ENCODE assay signal across 1 cellular context in genomic region chr16:70724146-70725023, GRCh38.
A peak's percentile ranks its signal among the peaks of the same experiment; 100 is the strongest.
TF ChIP-seq lines count a peak whose summit lies in the region.

No MANE protein-coding gene starts in this region.

TF ChIP-seq in HepG2, 621 proteins besides CTCF, POLR2A, EP300 and RAD21 (continued from another document and continues in another):
- TF ChIP-seq ZHX1 (CRISPR knock-in tag; IDR thresholded peaks at IDR 0.05; ENCODE audit: low read depth) (no peak), ZBTB10 (CRISPR knock-in tag; IDR thresholded peaks at IDR 0.05; ENCODE audit: borderline replicate concordance) (no peak), ZNF234 (CRISPR knock-in tag; conservative IDR thresholded peaks at IDR 0.05) (no peak), SPEN (CRISPR knock-in tag; IDR thresholded peaks at IDR 0.05; ENCODE audit: low read depth) (peak; percentile 46; the same call in 1 of the 2 replicates), ZNF101 (CRISPR knock-in tag; IDR thresholded peaks at IDR 0.05; ENCODE audit: borderline replicate concordance, low read depth) (0 out of 2 replicates have a peak, but pooled peaks have one; percentile 87), ZNF770 (CRISPR knock-in tag; IDR thresholded peaks at IDR 0.05) (0 out of 2 replicates have a peak, but pooled peaks have one; percentile 36), PRMT3 (CRISPR knock-in tag; IDR thresholded peaks at IDR 0.05; ENCODE audit: borderline replicate concordance, low read depth) (peak; percentile 67; the same call in 1 of the 2 replicates), RAD51 (IDR thresholded peaks at IDR 0.05; ENCODE audit: borderline replicate concordance) (no peak), CBX2 (IDR thresholded peaks at IDR 0.05; ENCODE audit: low read depth, low read length) (no peak), CBX2 (CRISPR knock-in tag; IDR thresholded peaks at IDR 0.05; ENCODE audit: low read depth) (no peak), CBX1 (IDR thresholded peaks at IDR 0.05; ENCODE audit: low read depth) (peak; percentile 21), ZBTB4 (CRISPR knock-in tag; IDR thresholded peaks at IDR 0.05; ENCODE audit: borderline replicate concordance) (peak; percentile 68; the same call in 1 of the 2 replicates), TOE1 (CRISPR knock-in tag; IDR thresholded peaks at IDR 0.05) (peak; percentile 18; the same call in 1 of the 2 replicates), RXRB (CRISPR knock-in tag; IDR thresholded peaks at IDR 0.05; ENCODE audit: borderline replicate concordance) (peak; percentile 72), ZFP36L2 (CRISPR knock-in tag; IDR thresholded peaks at IDR 0.05) (no peak), FOXP1 (IDR thresholded peaks at IDR 0.05) (no peak), FOXP1 (CRISPR knock-in tag; IDR thresholded peaks at IDR 0.05) (peak; percentile 55; the same call in 1 of the 2 replicates), ISX (CRISPR knock-in tag; conservative IDR thresholded peaks at IDR 0.05) (no peak), BORCS8-MEF2B (CRISPR knock-in tag; IDR thresholded peaks at IDR 0.05) (peak; percentile 7; the same call in 1 of the 2 replicates), ZNF569 (CRISPR knock-in tag; IDR thresholded peaks at IDR 0.05; ENCODE audit: borderline replicate concordance) (no peak), ZZZ3 (CRISPR knock-in tag; IDR thresholded peaks at IDR 0.05; ENCODE audit: borderline replicate concordance) (0 out of 2 replicates have a peak, but pooled peaks have one; percentile 34), REPIN1 (CRISPR knock-in tag; IDR thresholded peaks at IDR 0.05; ENCODE audit: borderline replicate concordance, low read depth) (peak; percentile 72), KDM6A (CRISPR knock-in tag; IDR thresholded peaks at IDR 0.05; ENCODE audit: low read depth) (peak; percentile 84; the same call in 1 of the 2 replicates)
- TF ChIP-seq, protein P1, sequence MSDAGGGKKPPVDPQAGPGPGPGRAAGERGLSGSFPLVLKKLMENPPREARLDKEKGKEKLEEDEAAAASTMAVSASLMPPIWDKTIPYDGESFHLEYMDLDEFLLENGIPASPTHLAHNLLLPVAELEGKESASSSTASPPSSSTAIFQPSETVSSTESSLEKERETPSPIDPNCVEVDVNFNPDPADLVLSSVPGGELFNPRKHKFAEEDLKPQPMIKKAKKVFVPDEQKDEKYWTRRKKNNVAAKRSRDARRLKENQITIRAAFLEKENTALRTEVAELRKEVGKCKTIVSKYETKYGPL (CRISPR knock-in tag; IDR thresholded peaks at IDR 0.05): no peak
- TF ChIP-seq, protein P2, sequence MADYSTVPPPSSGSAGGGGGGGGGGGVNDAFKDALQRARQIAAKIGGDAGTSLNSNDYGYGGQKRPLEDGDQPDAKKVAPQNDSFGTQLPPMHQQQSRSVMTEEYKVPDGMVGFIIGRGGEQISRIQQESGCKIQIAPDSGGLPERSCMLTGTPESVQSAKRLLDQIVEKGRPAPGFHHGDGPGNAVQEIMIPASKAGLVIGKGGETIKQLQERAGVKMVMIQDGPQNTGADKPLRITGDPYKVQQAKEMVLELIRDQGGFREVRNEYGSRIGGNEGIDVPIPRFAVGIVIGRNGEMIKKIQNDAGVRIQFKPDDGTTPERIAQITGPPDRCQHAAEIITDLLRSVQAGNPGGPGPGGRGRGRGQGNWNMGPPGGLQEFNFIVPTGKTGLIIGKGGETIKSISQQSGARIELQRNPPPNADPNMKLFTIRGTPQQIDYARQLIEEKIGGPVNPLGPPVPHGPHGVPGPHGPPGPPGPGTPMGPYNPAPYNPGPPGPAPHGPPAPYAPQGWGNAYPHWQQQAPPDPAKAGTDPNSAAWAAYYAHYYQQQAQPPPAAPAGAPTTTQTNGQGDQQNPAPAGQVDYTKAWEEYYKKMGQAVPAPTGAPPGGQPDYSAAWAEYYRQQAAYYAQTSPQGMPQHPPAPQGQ (CRISPR knock-in tag; IDR thresholded peaks at IDR 0.05; ENCODE audit: borderline replicate concordance): no peak
- TF ChIP-seq, protein P3, sequence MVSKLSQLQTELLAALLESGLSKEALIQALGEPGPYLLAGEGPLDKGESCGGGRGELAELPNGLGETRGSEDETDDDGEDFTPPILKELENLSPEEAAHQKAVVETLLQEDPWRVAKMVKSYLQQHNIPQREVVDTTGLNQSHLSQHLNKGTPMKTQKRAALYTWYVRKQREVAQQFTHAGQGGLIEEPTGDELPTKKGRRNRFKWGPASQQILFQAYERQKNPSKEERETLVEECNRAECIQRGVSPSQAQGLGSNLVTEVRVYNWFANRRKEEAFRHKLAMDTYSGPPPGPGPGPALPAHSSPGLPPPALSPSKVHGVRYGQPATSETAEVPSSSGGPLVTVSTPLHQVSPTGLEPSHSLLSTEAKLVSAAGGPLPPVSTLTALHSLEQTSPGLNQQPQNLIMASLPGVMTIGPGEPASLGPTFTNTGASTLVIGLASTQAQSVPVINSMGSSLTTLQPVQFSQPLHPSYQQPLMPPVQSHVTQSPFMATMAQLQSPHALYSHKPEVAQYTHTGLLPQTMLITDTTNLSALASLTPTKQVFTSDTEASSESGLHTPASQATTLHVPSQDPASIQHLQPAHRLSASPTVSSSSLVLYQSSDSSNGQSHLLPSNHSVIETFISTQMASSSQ (IDR thresholded peaks at IDR 0.05; ENCODE audit: low read depth): peak; percentile 61; the same call in 1 of the 2 replicates
- TF ChIP-seq, protein P3 (CRISPR knock-in tag; IDR thresholded peaks at IDR 0.05; ENCODE audit: borderline replicate concordance): peak; percentile 83
- TF ChIP-seq, protein P4, sequence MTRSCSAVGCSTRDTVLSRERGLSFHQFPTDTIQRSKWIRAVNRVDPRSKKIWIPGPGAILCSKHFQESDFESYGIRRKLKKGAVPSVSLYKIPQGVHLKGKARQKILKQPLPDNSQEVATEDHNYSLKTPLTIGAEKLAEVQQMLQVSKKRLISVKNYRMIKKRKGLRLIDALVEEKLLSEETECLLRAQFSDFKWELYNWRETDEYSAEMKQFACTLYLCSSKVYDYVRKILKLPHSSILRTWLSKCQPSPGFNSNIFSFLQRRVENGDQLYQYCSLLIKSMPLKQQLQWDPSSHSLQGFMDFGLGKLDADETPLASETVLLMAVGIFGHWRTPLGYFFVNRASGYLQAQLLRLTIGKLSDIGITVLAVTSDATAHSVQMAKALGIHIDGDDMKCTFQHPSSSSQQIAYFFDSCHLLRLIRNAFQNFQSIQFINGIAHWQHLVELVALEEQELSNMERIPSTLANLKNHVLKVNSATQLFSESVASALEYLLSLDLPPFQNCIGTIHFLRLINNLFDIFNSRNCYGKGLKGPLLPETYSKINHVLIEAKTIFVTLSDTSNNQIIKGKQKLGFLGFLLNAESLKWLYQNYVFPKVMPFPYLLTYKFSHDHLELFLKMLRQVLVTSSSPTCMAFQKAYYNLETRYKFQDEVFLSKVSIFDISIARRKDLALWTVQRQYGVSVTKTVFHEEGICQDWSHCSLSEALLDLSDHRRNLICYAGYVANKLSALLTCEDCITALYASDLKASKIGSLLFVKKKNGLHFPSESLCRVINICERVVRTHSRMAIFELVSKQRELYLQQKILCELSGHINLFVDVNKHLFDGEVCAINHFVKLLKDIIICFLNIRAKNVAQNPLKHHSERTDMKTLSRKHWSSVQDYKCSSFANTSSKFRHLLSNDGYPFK (CRISPR knock-in tag; IDR thresholded peaks at IDR 0.05; ENCODE audit: borderline replicate concordance): peak; percentile 67; the same call in 1 of the 2 replicates
- TF ChIP-seq, protein P5, sequence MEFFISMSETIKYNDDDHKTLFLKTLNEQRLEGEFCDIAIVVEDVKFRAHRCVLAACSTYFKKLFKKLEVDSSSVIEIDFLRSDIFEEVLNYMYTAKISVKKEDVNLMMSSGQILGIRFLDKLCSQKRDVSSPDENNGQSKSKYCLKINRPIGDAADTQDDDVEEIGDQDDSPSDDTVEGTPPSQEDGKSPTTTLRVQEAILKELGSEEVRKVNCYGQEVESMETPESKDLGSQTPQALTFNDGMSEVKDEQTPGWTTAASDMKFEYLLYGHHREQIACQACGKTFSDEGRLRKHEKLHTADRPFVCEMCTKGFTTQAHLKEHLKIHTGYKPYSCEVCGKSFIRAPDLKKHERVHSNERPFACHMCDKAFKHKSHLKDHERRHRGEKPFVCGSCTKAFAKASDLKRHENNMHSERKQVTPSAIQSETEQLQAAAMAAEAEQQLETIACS (CRISPR knock-in tag; IDR thresholded peaks at IDR 0.05): no peak
